In genomic region chr11:70109006-70109405, GRCh38 we compare ENCODE assay signal across 17 cellular contexts. TPM values are rescaled to one million over a fixed set of nuclear protein-coding genes. Genes with fewer than 3 reads are reported as not detected.
DNase-seq lines count a peak whose midpoint lies in the region; ATAC-seq, FAIRE-seq and TF ChIP-seq lines count a peak whose summit lies in the region.
"Had no signal": no experiment of that assay in that cellular context is flagged by ENCODE, and none has a peak within 500 bp of the region (broad histone marks: within the 10 kb centered on the region; RNA-seq: fewer than 3 reads in every experiment).

No MANE protein-coding gene starts in this region.

- H3K36me3 Mint-ChIP-seq in effector memory CD8-positive, alpha-beta T cell (ENCODE audit: insufficient read depth), result peaks cover under 1% of the 10 kb centered on the region

- peaks cover 17 to 41% of the 10 kb centered on the region in 2 donors for H3K4me1 ChIP-seq in ascending aorta
- H3K4me1 ChIP-seq in kidney (ENCODE audit: control insufficient read depth in 1 of 2, insufficient read depth in 1 of 2, low read depth in 1 of 2, low read length in 2 of 2), result peaks cover 0 to 2% of the 10 kb centered on the region in 2 donors
- peaks cover 17% of the 10 kb centered on the region for H3K4me1 ChIP-seq in smooth muscle cell (ENCODE audit: low read depth)

- H3K4me3 ChIP-seq in ascending aorta, result no peak overlapping the region
- no peak overlapping the region for H3K4me3 ChIP-seq in kidney (ENCODE audit: low read length in 2 of 2)
- no peak overlapping the region for H3K4me3 ChIP-seq in smooth muscle cell
- H3K4me3 ChIP-seq: mucosa of descending colon, SK-N-MC had no signal

- intact Hi-C loops in ascending aorta (cut with DNase I) (no loop called here), kidney (cut with DNase I) (no loop called here)

- H3K9me3 ChIP-seq in ascending aorta (no peaks in the 10 kb centered on the region), kidney (ENCODE audit: control insufficient read depth in 1 of 2, low read length in 2 of 2) (no peaks in the 10 kb centered on the region), smooth muscle cell (replicated peaks; ENCODE audit: low read depth) (no peaks in the 10 kb centered on the region)
- H3K9me3 ChIP-seq: BE2C, mucosa of descending colon had no signal

- DNase-seq in ELF-1 (ENCODE audit: low read depth, low spot score) (peak; percentile 70), ascending aorta (ENCODE audit: low spot score in 2 of 2) (no peak), kidney (peak; percentile 85), smooth muscle cell (lab: John Stamatoyannopoulos, UW; ENCODE audit: unreplicated experiment) (no peak), OCI-M2 (lab: John Stamatoyannopoulos, UW; ENCODE audit: unreplicated experiment) (no peak), DMS 273 treated with DMSO at 0.1 percent for 48 hours (lab: John Stamatoyannopoulos, UW) (no peak)
- no peak for DNase-seq in effector memory CD8-positive, alpha-beta T cell
- DNase-seq: activated CD4-positive, CD25-positive, alpha-beta regulatory T cell treated with anti-CD3 and anti-CD28 coated beads, Interleukin-2, amount 50 U/mL, for 72 hours; BE2C; NCI-H1105 treated with DMSO at 0.1 percent for 48 hours; stimulated activated CD4-positive, alpha-beta T cell treated with anti-CD3 and anti-CD28 coated beads, Interleukin-4, amount 100 ng/mL, for 24 hours had no signal

- H2AFZ ChIP-seq in smooth muscle cell (ENCODE audit: low read depth), result no peak overlapping the region

- TF ChIP-seq CTCF in ascending aorta (IDR thresholded peaks at IDR 0.05), result no peak
- TF ChIP-seq CTCF in kidney (IDR thresholded peaks at IDR 0.05; ENCODE audit: borderline replicate concordance, extremely low read depth, insufficient read depth), result no peak
- TF ChIP-seq CTCF in smooth muscle cell (IDR thresholded peaks at IDR 0.05; ENCODE audit: borderline replicate concordance, insufficient read depth, poor library complexity, severe bottlenecking), result no peak

- no peaks in the 10 kb centered on the region for H3K9me3 Mint-ChIP-seq in effector memory CD8-positive, alpha-beta T cell

- H3K36me3 ChIP-seq in ascending aorta (peaks cover 40 to 58% of the 10 kb centered on the region in 2 donors), kidney (ENCODE audit: control insufficient read depth in 1 of 2, insufficient read depth in 2 of 2, low read length in 2 of 2) (no peaks in the 10 kb centered on the region), smooth muscle cell (ENCODE audit: low read depth) (no peaks in the 10 kb centered on the region)
- H3K36me3 ChIP-seq: BE2C had no signal

- H3K27ac ChIP-seq in ascending aorta (peak overlapping the region; percentile 75 to 87), kidney (ENCODE audit: low read depth in 2 of 2, low read length in 2 of 2) (no peak overlapping the region), smooth muscle cell (ENCODE audit: low read depth) (peak overlapping the region; percentile 56)
- H3K27ac ChIP-seq: SK-N-MC had no signal

- H3K9ac ChIP-seq in kidney (ENCODE audit: low read length in 2 of 2), result no peak overlapping the region
- no peak overlapping the region for H3K9ac ChIP-seq in smooth muscle cell (ENCODE audit: low read depth)

- H3K27me3 ChIP-seq in ascending aorta (no peaks in the 10 kb centered on the region), smooth muscle cell (ENCODE audit: low read depth) (no peaks in the 10 kb centered on the region)
- H3K27me3 ChIP-seq: BE2C had no signal

- no peak overlapping the region for H3K4me3 Mint-ChIP-seq in effector memory CD8-positive, alpha-beta T cell

- 20% methylated on average over 7 of the region's 7 CpGs for WGBS in smooth muscle cell (ENCODE audit: low lambda C conversion rate)

- H3K4me1 Mint-ChIP-seq in effector memory CD8-positive, alpha-beta T cell (ENCODE audit: low read depth in 2 of 2), result peaks cover 0 to 9% of the 10 kb centered on the region in 2 donors

- H3K27ac Mint-ChIP-seq in effector memory CD8-positive, alpha-beta T cell, result no peak overlapping the region

- ATAC-seq in effector memory CD8-positive, alpha-beta T cell (replicated peaks), result no peak
- no peak for ATAC-seq in HG02981 (IDR thresholded peaks at IDR 0.05; ENCODE audit: unreplicated experiment)
- ATAC-seq: left colon, mucosa of descending colon had no signal

- no peaks in the 10 kb centered on the region for H3F3A ChIP-seq in smooth muscle cell (ENCODE audit: low read depth)

- H3K27me3 Mint-ChIP-seq in effector memory CD8-positive, alpha-beta T cell, result peaks cover 19 to 93% of the 10 kb centered on the region in 2 donors

- no peak for FAIRE-seq in kidney (lab: Jason Lieb, UNC)
- FAIRE-seq: D721Med had no signal

- H3K4me2 ChIP-seq in smooth muscle cell, result peak overlapping the region; percentile 38

- H4K20me1 ChIP-seq in smooth muscle cell (ENCODE audit: low read depth), result peaks cover 6% of the 10 kb centered on the region

- no peaks in the 10 kb centered on the region for H3K79me2 ChIP-seq in smooth muscle cell (ENCODE audit: low read depth)

RNA-seq across cellular contexts. Expression of gene ANO1, which starts 30.9 kb away (rescaled TPM):
- total RNA-seq in ascending aorta, result 244 TPM
- total RNA-seq in kidney, result 15.1 TPM
- 2.0 TPM for polyA plus RNA-seq in kidney (ENCODE audit: insufficient read depth, low read depth, low replicate concordance)
- 93.4 and 107 TPM in 2 replicates for total RNA-seq in smooth muscle cell
- 94.8 and 133 TPM in 2 replicates for polyA plus RNA-seq in smooth muscle cell
- total RNA-seq: LHCN-M2 had no signal

Comparison
In these comparisons a context has a peak if more than half of its experiments do, and no peak if none do; other contexts are left out.
1. DNase-seq: peak in ELF-1 (single experiment) and kidney (single experiment); none in ascending aorta (0 of 2), smooth muscle cell (single experiment), effector memory CD8-positive, alpha-beta T cell (0 of 3), OCI-M2 (single experiment) and DMS 273 treated with DMSO at 0.1 percent for 48 hours (single experiment).
2. H3K27ac ChIP-seq: peak in ascending aorta (2 of 2) and smooth muscle cell (single experiment); none in kidney (0 of 2).